Comparison of ENCODE assay signal across 9 cellular contexts in genomic region chr7:130970696-130971095, GRCh38.
DNase-seq lines count a peak whose midpoint lies in the region; ATAC-seq lines count a peak whose summit lies in the region.
"Had no signal": no experiment of that assay in that cellular context is flagged by ENCODE, and none has a peak within 500 bp of the region (broad histone marks: within the 10 kb centered on the region; RNA-seq: fewer than 3 reads in every experiment).

No MANE protein-coding gene starts in this region.

- H4K20me1 ChIP-seq in GM23248 (ENCODE audit: insufficient read depth) = no peaks in the 10 kb centered on the region

- H3K27ac ChIP-seq in CD4-positive, CD25-positive, alpha-beta regulatory T cell (ENCODE audit: insufficient read depth, low read length, poor library complexity, severe bottlenecking) = peak overlapping the region; percentile 60
- H3K27ac ChIP-seq in GM23248 = peak overlapping the region; percentile 29
- H3K27ac ChIP-seq in muscle layer of duodenum (ENCODE audit: low read length) = peak overlapping the region; percentile 7

- peaks cover 37% of the 10 kb centered on the region for H3F3A ChIP-seq in GM23248 (ENCODE audit: insufficient read depth)

- peaks cover 43% of the 10 kb centered on the region for H3K36me3 ChIP-seq in CD4-positive, CD25-positive, alpha-beta regulatory T cell (ENCODE audit: control insufficient read depth, insufficient read depth, low read length)
- H3K36me3 ChIP-seq in GM23248 (ENCODE audit: low read depth) (peaks cover 15% of the 10 kb centered on the region; the same call in 1 of the 2 replicates), muscle layer of duodenum (ENCODE audit: control insufficient read depth in 1 of 2, insufficient read depth in 2 of 2, low read length in 2 of 2) (peaks cover 5 to 9% of the 10 kb centered on the region in 2 donors)

- peaks cover 42 to 88% (median 73%) of the 10 kb centered on the region in 4 donors for H3K4me1 Mint-ChIP-seq in CD4-positive, CD25-positive, alpha-beta regulatory T cell

- H3K79me2 ChIP-seq in GM23248 (ENCODE audit: insufficient read depth) = peaks cover 100% of the 10 kb centered on the region

- H3K4me3 Mint-ChIP-seq in CD4-positive, CD25-positive, alpha-beta regulatory T cell = peak overlapping the region; percentile 27 to 67 (median 50)

- WGBS in GM23248 (ENCODE audit: low coverage in 1 of 2, low lambda C conversion rate in 2 of 2, missing lambda C conversion rate in 2 of 2), 2 experiments = 11 to 26% methylated on average over 1 of the region's 1 CpG

- no peak overlapping the region for H3K4me2 ChIP-seq in GM23248 (ENCODE audit: unreplicated experiment)

- DNase-seq in CD4-positive, CD25-positive, alpha-beta regulatory T cell = no peak
- DNase-seq in GM23248 (peak; percentile 51), nucleus accumbens (lab: John Stamatoyannopoulos, UW) (no peak), GDM1 (lab: John Stamatoyannopoulos, UW) (no peak)
- peak; percentile 39 for DNase-seq in activated naive CD4-positive, alpha-beta T cell treated with anti-CD3 and anti-CD28 coated beads, Interleukin-2, amount 50 U/mL, for 16 hours
- DNase-seq: NCI-H524, upper lobe of left lung had no signal

- no peaks in the 10 kb centered on the region for H3K27me3 ChIP-seq in CD4-positive, CD25-positive, alpha-beta regulatory T cell (ENCODE audit: control insufficient read depth, insufficient read depth, low read length)
- H3K27me3 ChIP-seq in GM23248 (replicated peaks; ENCODE audit: insufficient read depth) (no peaks in the 10 kb centered on the region), muscle layer of duodenum (ENCODE audit: low read depth, low read length) (no peaks in the 10 kb centered on the region)
- H3K27me3 ChIP-seq: upper lobe of left lung had no signal

- H3K9me2 ChIP-seq in GM23248 (ENCODE audit: insufficient read depth) = no peaks in the 10 kb centered on the region

- 0 out of 2 replicates have a peak overlapping the region, but pooled peaks have one; percentile 0 for H3K9ac ChIP-seq in GM23248

- H3K27me3 Mint-ChIP-seq in CD4-positive, CD25-positive, alpha-beta regulatory T cell = no peaks in the 10 kb centered on the region

- in situ Hi-C loops in GM23248 (cut with MboI) = no loop called here

- H3K4me3 ChIP-seq in CD4-positive, CD25-positive, alpha-beta regulatory T cell (ENCODE audit: low read depth, low read length) = peak overlapping the region; percentile 63
- no peak overlapping the region for H3K4me3 ChIP-seq in GM23248
- no peak overlapping the region for H3K4me3 ChIP-seq in muscle layer of duodenum (ENCODE audit: low read depth in 1 of 2, low read length in 2 of 2)
- H3K4me3 ChIP-seq: upper lobe of left lung had no signal

- H3K4me1 ChIP-seq in CD4-positive, CD25-positive, alpha-beta regulatory T cell (ENCODE audit: control insufficient read depth, insufficient read depth, low read length, poor library complexity, severe bottlenecking) = peaks cover 59% of the 10 kb centered on the region
- H3K4me1 ChIP-seq in GM23248 (ENCODE audit: insufficient read depth) (peaks cover 23% of the 10 kb centered on the region), muscle layer of duodenum (ENCODE audit: control insufficient read depth in 1 of 2, insufficient read depth in 2 of 2, low read length in 2 of 2) (peaks cover 0 to 16% of the 10 kb centered on the region in 2 donors)

- H3K27ac Mint-ChIP-seq in CD4-positive, CD25-positive, alpha-beta regulatory T cell = peak overlapping the region; percentile 64 to 95 (median 74)

- H3K9me3 ChIP-seq in CD4-positive, CD25-positive, alpha-beta regulatory T cell (ENCODE audit: control insufficient read depth in 2 of 2, low read length in 2 of 2) = peaks cover 0 to 3% of the 10 kb centered on the region in 2 experiments
- H3K9me3 ChIP-seq in GM23248 (ENCODE audit: low read depth) = no peaks in the 10 kb centered on the region
- H3K9me3 ChIP-seq in muscle layer of duodenum (ENCODE audit: control insufficient read depth in 1 of 2, low read length in 2 of 2) = peaks cover 0 to 3% of the 10 kb centered on the region in 2 donors
- H3K9me3 ChIP-seq: upper lobe of left lung had no signal

- H3K9me3 Mint-ChIP-seq in CD4-positive, CD25-positive, alpha-beta regulatory T cell = peaks cover 0 to 11% (median 0%) of the 10 kb centered on the region in 7 donors

- no peak for ATAC-seq in CD4-positive, CD25-positive, alpha-beta regulatory T cell (ENCODE audit: low read depth in 2 of 2)
- no peak for ATAC-seq in GM18861 (IDR thresholded peaks at IDR 0.05; ENCODE audit: unreplicated experiment)

- H2AFZ ChIP-seq in GM23248 = no peak overlapping the region

- peaks cover 44% of the 10 kb centered on the region for H3K36me3 Mint-ChIP-seq in CD4-positive, CD25-positive, alpha-beta regulatory T cell

Comparison
In these comparisons a context has a peak if more than half of its experiments do, and no peak if none do; other contexts are left out.
1. DNase-seq: peak in GM23248 (single experiment) and activated naive CD4-positive, alpha-beta T cell treated with anti-CD3 and anti-CD28 coated beads, Interleukin-2, amount 50 U/mL, for 16 hours (single experiment); none in CD4-positive, CD25-positive, alpha-beta regulatory T cell (0 of 3), nucleus accumbens (0 of 56) and GDM1 (single experiment).
2. H3K27ac ChIP-seq: peak in every context shown above with its lines; median percentile 60 in CD4-positive, CD25-positive, alpha-beta regulatory T cell; 29 in GM23248; 7 in muscle layer of duodenum.